ENCODE assay signal across 20 cellular contexts in the genomic region with DNA sequence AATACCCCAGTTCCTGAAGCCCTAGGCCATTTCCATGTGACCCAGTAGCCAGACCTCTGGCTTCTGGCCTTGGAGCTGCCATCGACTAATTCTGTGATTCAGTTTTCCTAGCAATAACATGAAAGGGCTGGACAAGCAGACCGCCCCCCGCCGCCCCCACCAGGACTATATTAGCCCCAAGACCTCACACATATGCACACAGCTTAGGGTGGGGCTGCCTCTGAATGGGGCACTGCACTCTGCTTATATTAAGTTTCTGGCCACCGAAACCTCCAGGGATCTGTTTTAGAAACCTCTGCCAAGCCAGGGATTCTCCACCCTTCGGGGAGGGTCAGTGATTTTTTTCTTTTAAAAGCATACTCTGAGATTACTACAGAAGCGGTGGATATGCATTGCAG. TPM values are rescaled to one million over a fixed set of nuclear protein-coding genes. Genes with fewer than 3 reads are reported as not detected.
DNase-seq lines count a peak whose midpoint lies in the region; ATAC-seq and TF ChIP-seq lines count a peak whose summit lies in the region.
"Had no signal": no experiment of that assay in that cellular context is flagged by ENCODE, and none has a peak within 500 bp of the region (broad histone marks: within the 10 kb centered on the region; RNA-seq: fewer than 3 reads in every experiment).

No MANE protein-coding gene starts in this region.

- DNase-seq in CD8-positive, alpha-beta memory T cell = no peak
- DNase-seq in WTC11 (ENCODE audit: low spot score) (no peak), immature natural killer cell (no peak), spleen (peak; percentile 11), nucleus accumbens (lab: John Stamatoyannopoulos, UW) (no peak), MG63 (no peak), Kasumi-1 (lab: John Stamatoyannopoulos, UW) (no peak), RPMI8226 (no peak)
- DNase-seq: activated gamma-delta T cell treated with Interleukin-2 at 50 U/mL for 16 hours; COR-L47; effector CD4-positive, alpha-beta T cell; lower lobe of right lung; NCI-H1417; NCI-H510A treated with DMSO at 0.1 percent for 48 hours; sigmoid colon; SK-N-SH; stimulated activated naive CD4-positive, alpha-beta T cell treated with Interleukin-2 at 50 U/mL for 16 hours; T1000; transverse colon had no signal

- no peaks in the 10 kb centered on the region for H3K4me1 ChIP-seq in CD8-positive, alpha-beta memory T cell (ENCODE audit: insufficient read depth, low read length)
- H3K4me1 ChIP-seq in spleen = peaks cover 10 to 34% (median 19%) of the 10 kb centered on the region in 6 donors

- peak overlapping the region in 5 of 7 donors; percentile 10 to 59 (median 54) for H3K4me3 Mint-ChIP-seq in CD8-positive, alpha-beta memory T cell
- H3K4me3 Mint-ChIP-seq in WTC11 (peak overlapping the region; percentile 44), immature natural killer cell (peak overlapping the region; percentile 10 to 72 (median 52))

- no peak overlapping the region for H3K27ac Mint-ChIP-seq in CD8-positive, alpha-beta memory T cell
- H3K27ac Mint-ChIP-seq in WTC11 (no peak overlapping the region), immature natural killer cell (no peak overlapping the region)

- H3K36me3 ChIP-seq in CD8-positive, alpha-beta memory T cell (ENCODE audit: insufficient read depth, low read length) = no peaks in the 10 kb centered on the region
- H3K36me3 ChIP-seq in spleen (no peaks in the 10 kb centered on the region), MG63 (no peaks in the 10 kb centered on the region)
- H3K36me3 ChIP-seq: lower lobe of right lung, sigmoid colon, transverse colon had no signal

- no peak for ATAC-seq in WTC11
- ATAC-seq: lower lobe of right lung had no signal

- H3K27ac ChIP-seq in CD8-positive, alpha-beta memory T cell (ENCODE audit: low read depth, low read length) = no peak overlapping the region
- no peak overlapping the region for H3K27ac ChIP-seq in spleen
- H3K27ac ChIP-seq: HL-60, lower lobe of right lung, sigmoid colon, transverse colon had no signal

- intact Hi-C loops in spleen (cut with DNase I; ENCODE audit: low total_unique reads) = no loop called here

- peaks cover 24% of the 10 kb centered on the region for H3K27me3 ChIP-seq in CD8-positive, alpha-beta memory T cell (ENCODE audit: insufficient read depth, low read length, poor library complexity, severe bottlenecking)
- H3K27me3 ChIP-seq in spleen (replicated peaks in 1 of 7) (peaks cover 2 to 88% (median 28%) of the 10 kb centered on the region in 7 donors), MG63 (no peaks in the 10 kb centered on the region)

- H3K4me3 ChIP-seq in CD8-positive, alpha-beta memory T cell (ENCODE audit: low read length) = no peak overlapping the region
- H3K4me3 ChIP-seq in spleen (no peak overlapping the region), MG63 (no peak overlapping the region)
- H3K4me3 ChIP-seq: lower lobe of right lung, sigmoid colon, transverse colon had no signal

- no peaks in the 10 kb centered on the region for H3K9me3 ChIP-seq in CD8-positive, alpha-beta memory T cell (ENCODE audit: low read length)
- no peaks in the 10 kb centered on the region for H3K9me3 ChIP-seq in spleen
- H3K9me3 ChIP-seq in MG63 = no peaks in the 10 kb centered on the region
- H3K9me3 ChIP-seq: lower lobe of right lung, sigmoid colon, SK-N-SH, transverse colon had no signal

- H3K36me3 Mint-ChIP-seq in CD8-positive, alpha-beta memory T cell = peaks cover 0 to 6% (median 0%) of the 10 kb centered on the region in 3 donors
- H3K36me3 Mint-ChIP-seq in WTC11 (no peaks in the 10 kb centered on the region), immature natural killer cell (peaks cover 0 to 3% (median 0%) of the 10 kb centered on the region in 3 donors)

- POLR2A ChIA-PET in CD8-positive, alpha-beta memory T cell (lab: Charles Lee) = no interaction called here
- POLR2A ChIA-PET in WTC11 (lab: Charles Lee) = no interaction called here

- CTCF ChIA-PET in CD8-positive, alpha-beta memory T cell (lab: Charles Lee) = no interaction called here
- CTCF ChIA-PET in WTC11 (lab: Charles Lee) = interaction anchor here (0.5 to 0.9 kb wide), 2 partner anchors 12 to 13 kb away, joined by 4 to 5 read pairs; no protein-coding TSS in a partner anchor

- peaks cover 43 to 62% of the 10 kb centered on the region in 2 donors for H3K27me3 Mint-ChIP-seq in CD8-positive, alpha-beta memory T cell
- peaks cover 43% of the 10 kb centered on the region for H3K27me3 Mint-ChIP-seq in WTC11 (ENCODE audit: low read depth)
- H3K27me3 Mint-ChIP-seq in immature natural killer cell (ENCODE audit: low read depth in 3 of 3) = peaks cover 14 to 37% (median 15%) of the 10 kb centered on the region in 3 donors

- no peaks in the 10 kb centered on the region for H3K9me3 Mint-ChIP-seq in CD8-positive, alpha-beta memory T cell
- no peaks in the 10 kb centered on the region for H3K9me3 Mint-ChIP-seq in WTC11
- H3K9me3 Mint-ChIP-seq in immature natural killer cell = peaks cover 0 to 3% (median 0%) of the 10 kb centered on the region in 6 donors

- TF ChIP-seq CTCF in WTC11 (IDR thresholded peaks at IDR 0.05) (no peak), spleen (IDR thresholded peaks at IDR 0.05 in 8 of 11, conservative IDR thresholded peaks at IDR 0.05 in 3 of 11) (no peak)

- no peak for TF ChIP-seq POLR2A in spleen (IDR thresholded peaks at IDR 0.05)

- H3K4me1 Mint-ChIP-seq in CD8-positive, alpha-beta memory T cell = peaks cover 0 to 12% (median 9%) of the 10 kb centered on the region in 3 donors
- H3K4me1 Mint-ChIP-seq in WTC11 = peaks cover 14% of the 10 kb centered on the region
- peaks cover 9 to 11% of the 10 kb centered on the region in 2 donors for H3K4me1 Mint-ChIP-seq in immature natural killer cell

- WGBS in spleen, 5 donors = 89 to 95% (median 93%) methylated on average over 7 of the region's 7 CpGs

TF ChIP-seq in WTC11, 78 proteins besides CTCF, POLR2A, EP300 and RAD21:
- TF ChIP-seq ESRRA (CRISPR knock-in tag; IDR thresholded peaks at IDR 0.05; ENCODE audit: borderline replicate concordance) (no peak), RORB (CRISPR knock-in tag; IDR thresholded peaks at IDR 0.05) (no peak)
TF ChIP-seq in WTC11: peak in this region for 0.

RNA-seq across cellular contexts. Expression of gene RAB11FIP4, which starts 2.3 kb away (rescaled TPM):
- 10 to 100 TPM; 15.1 to 17.4 TPM for total RNA-seq in CD8-positive, alpha-beta memory T cell
- 26.8 TPM for polyA plus RNA-seq in CD8-positive, alpha-beta memory T cell
- 47.3 to 54.9 TPM (median 50.9 TPM) in 3 replicates for total RNA-seq in WTC11 (2021)
- 10 to 100 TPM; 14.2 to 41.8 (median 22.1) TPM for polyA plus RNA-seq in immature natural killer cell
- total RNA-seq in spleen = 10 to 100 TPM; 17.8 to 25.2 (median 22.3) TPM
- 1 to 10 TPM; 5.5 to 8.9 (median 5.8) TPM for polyA plus RNA-seq in spleen
- total RNA-seq in MG63 (2014; rRNA removed; shearing (Covaris generic); ENCODE audit: low replicate concordance) = 1.4 and 5.3 TPM in 2 replicates
